In genomic region chr7:2710901-2711551, GRCh38 we compare ENCODE assay signal across 1 cellular context.
TF ChIP-seq lines count a peak whose summit lies in the region.

No MANE protein-coding gene starts in this region.

TF ChIP-seq in GM12878, 131 proteins besides CTCF, POLR2A, EP300 and RAD21 (continued from another document and continues in another):
- TF ChIP-seq USF1 (IDR thresholded peaks at IDR 0.05; ENCODE audit: borderline replicate concordance, extremely low read length, insufficient read depth, low read depth, low read length) (no peak), TAF1 (IDR thresholded peaks at IDR 0.05; ENCODE audit: borderline replicate concordance, low read depth, low read length) (no peak), HDAC6 (IDR thresholded peaks at IDR 0.05; ENCODE audit: unreplicated experiment) (no peak), SREBF2 (IDR thresholded peaks at IDR 0.05; ENCODE audit: low read length) (no peak), IKZF2 (IDR thresholded peaks at IDR 0.05) (peak; percentile 77 to 80; a peak in 3 of 4 replicates), FOXM1 (IDR thresholded peaks at IDR 0.05; ENCODE audit: low read depth, low read length) (no peak), ASH2L (IDR thresholded peaks at IDR 0.05; ENCODE audit: borderline replicate concordance, low read depth) (no peak), MYB (IDR thresholded peaks at IDR 0.05; ENCODE audit: borderline replicate concordance, low read depth, low read length) (no peak), ESRRA (IDR thresholded peaks at IDR 0.05; ENCODE audit: low read length) (no peak), POLR2AphosphoS2 (IDR thresholded peaks at IDR 0.05; ENCODE audit: low read depth, low read length) (no peak), ZZZ3 (IDR thresholded peaks at IDR 0.05; ENCODE audit: control insufficient read depth, insufficient read length, low read depth) (no peak), SMAD5 (IDR thresholded peaks at IDR 0.05; ENCODE audit: low read depth) (no peak), STAT1 (conservative IDR thresholded peaks at IDR 0.05) (0 out of 2 replicates have a peak, but pooled peaks have one; percentile 31), NFIC (IDR thresholded peaks at IDR 0.05; ENCODE audit: low read depth, low read length) (no peak), YBX1 (IDR thresholded peaks at IDR 0.05) (no peak), CHD1 (IDR thresholded peaks at IDR 0.05; ENCODE audit: low read depth, low read length) (no peak), E2F4 (IDR thresholded peaks at IDR 0.05; ENCODE audit: low read depth, low read length) (no peak), ZNF384 (IDR thresholded peaks at IDR 0.05; ENCODE audit: borderline replicate concordance, low read depth, low read length) (no peak), SIN3A (IDR thresholded peaks at IDR 0.05; ENCODE audit: low read depth, low read length) (no peak), SUPT20H (IDR thresholded peaks at IDR 0.05; ENCODE audit: borderline replicate concordance, control insufficient read depth, low read depth, low read length) (no peak), SPI1 (IDR thresholded peaks at IDR 0.05; ENCODE audit: borderline replicate concordance, insufficient read depth, low read depth, low read length) (no peak), RELB (IDR thresholded peaks at IDR 0.05; ENCODE audit: low read depth) (peak; percentile 51; the same call in 1 of the 2 replicates), EGR1 (IDR thresholded peaks at IDR 0.05; ENCODE audit: borderline replicate concordance in 1 of 2, low read depth in 2 of 2, low read length in 2 of 2) (no peak), LARP7 (IDR thresholded peaks at IDR 0.05) (peak; percentile 51), RUNX3 (IDR thresholded peaks at IDR 0.05; ENCODE audit: low read length) (peak; percentile 91), DPF2 (IDR thresholded peaks at IDR 0.05) (peak; percentile 53), RFX5 (IDR thresholded peaks at IDR 0.05; ENCODE audit: low read depth, low read length) (no peak), SUZ12 (IDR thresholded peaks at IDR 0.05; ENCODE audit: unreplicated experiment) (no peak), SP1 (IDR thresholded peaks at IDR 0.05; ENCODE audit: low read depth, low read length) (no peak), BACH1 (IDR thresholded peaks at IDR 0.05; ENCODE audit: borderline replicate concordance) (no peak), CREB1 (IDR thresholded peaks at IDR 0.05; ENCODE audit: low read depth) (0 out of 2 replicates have a peak, but pooled peaks have one; percentile 41), ZBTB4 (CRISPR knock-in tag; IDR thresholded peaks at IDR 0.05) (no peak), GATAD2B (conservative IDR thresholded peaks at IDR 0.05; ENCODE audit: low read depth) (0 out of 2 replicates have a peak, but pooled peaks have one; percentile 68), MYC (IDR thresholded peaks at IDR 0.05; ENCODE audit: insufficient read depth, insufficient read length, insufficient replicate concordance, low read length, severe bottlenecking) (no peak), ZBED1 (IDR thresholded peaks at IDR 0.05; ENCODE audit: borderline replicate concordance) (no peak), MAX (IDR thresholded peaks at IDR 0.05; ENCODE audit: low read depth, low read length) (no peak), CUX1 (IDR thresholded peaks at IDR 0.05; ENCODE audit: insufficient replicate concordance, low read depth, low read length) (no peak), PML (IDR thresholded peaks at IDR 0.05; ENCODE audit: low read length) (no peak), BMI1 (IDR thresholded peaks at IDR 0.05; ENCODE audit: borderline replicate concordance) (no peak), REST (IDR thresholded peaks at IDR 0.05; ENCODE audit: low read depth, low read length) (no peak), ZNF592 (IDR thresholded peaks at IDR 0.05) (no peak)
